14 cellular contexts compared by ENCODE assay signal in genomic region chr9:135701067-135701967, GRCh38. TPM values are rescaled to one million over a fixed set of nuclear protein-coding genes. Genes with fewer than 3 reads are reported as not detected.
A peak's percentile ranks its signal among the peaks of the same experiment; 100 is the strongest.
DNase-seq lines count a peak whose midpoint lies in the region; ATAC-seq, FAIRE-seq and TF ChIP-seq lines count a peak whose summit lies in the region.
"Had no signal": no experiment of that assay in that cellular context is flagged by ENCODE, and none has a peak within 500 bp of the region (broad histone marks: within the 10 kb centered on the region; RNA-seq: fewer than 3 reads in every experiment).

No MANE protein-coding gene starts in this region.

- H4K20me1 ChIP-seq in GM23248 (ENCODE audit: insufficient read depth), result no peaks in the 10 kb centered on the region

- DNase-seq in A549 (ENCODE audit: low read depth in 1 of 2, low spot score in 1 of 2), result no peak
- peak; percentile 26 for DNase-seq in GM23248
- DNase-seq in activated T-cell treated with anti-CD3 and anti-CD28 coated beads for 24 hours (ENCODE audit: low read depth), result peak; percentile 1
- peak; percentile 51 for DNase-seq in left kidney (ENCODE audit: low read depth, low spot score)
- no peak for DNase-seq in uterus
- no peak for DNase-seq in epidermal melanocyte (ENCODE audit: insufficient read length, low spot score)
- DNase-seq in Peyer's patch, result no peak
- DNase-seq in right lobe of liver, result no peak
- DNase-seq: NCI-H446 treated with DMSO at 0.1 percent for 48 hours had no signal

- H3K79me2 ChIP-seq in GM23248 (ENCODE audit: insufficient read depth), result no peaks in the 10 kb centered on the region

- POLR2A ChIA-PET in A549 (lab: Yijun Ruan, JAX), result no interaction called here

- intact Hi-C loops in uterus (cut with DNase I; ENCODE audit: low total_unique reads) (no loop called here), right lobe of liver (cut with DNase I) (no loop called here)

- H3K36me3 ChIP-seq in GM23248 (ENCODE audit: low read depth) (no peaks in the 10 kb centered on the region), uterus (no peaks in the 10 kb centered on the region), Peyer's patch (no peaks in the 10 kb centered on the region), right lobe of liver (no peaks in the 10 kb centered on the region)
- H3K36me3 ChIP-seq: right atrium auricular region had no signal

- in situ Hi-C loops in GM23248 (cut with MboI), result no loop called here

- H3K27ac ChIP-seq in A549 (peak overlapping the region in 1 of 2 experiments; percentile 75; a peak in 3 of 6 replicates), GM23248 (no peak overlapping the region), uterus (no peak overlapping the region), Peyer's patch (no peak overlapping the region), right lobe of liver (no peak overlapping the region)
- H3K27ac ChIP-seq: right atrium auricular region had no signal

- H3K27me3 ChIP-seq in GM23248 (replicated peaks; ENCODE audit: insufficient read depth) (peaks cover 12% of the 10 kb centered on the region; the same call in 1 of the 2 replicates), uterus (peaks cover 4 to 26% of the 10 kb centered on the region in 2 donors), Peyer's patch (peaks cover 0 to 7% of the 10 kb centered on the region in 2 donors), right lobe of liver (peaks cover 0 to 9% of the 10 kb centered on the region in 2 donors)
- H3K27me3 ChIP-seq: right atrium auricular region had no signal

- no peaks in the 10 kb centered on the region for H3K9me2 ChIP-seq in GM23248 (ENCODE audit: insufficient read depth)

- H3K4me1 ChIP-seq in A549 (peaks cover 9% of the 10 kb centered on the region; the same call in 2 of the 3 replicates), GM23248 (ENCODE audit: insufficient read depth) (no peaks in the 10 kb centered on the region), uterus (peaks cover 0 to 9% of the 10 kb centered on the region in 2 donors), Peyer's patch (peaks cover 0 to 13% (median 5%) of the 10 kb centered on the region in 4 donors), right lobe of liver (peaks cover 0 to 5% (median 0%) of the 10 kb centered on the region in 4 donors)

- FAIRE-seq in A549 (lab: Jason Lieb, UNC), result no peak
- FAIRE-seq: endometrium had no signal

- H3K4me2 ChIP-seq in A549 (peak overlapping the region; percentile 88), GM23248 (ENCODE audit: unreplicated experiment) (peak overlapping the region; percentile 49)

- no peak overlapping the region for H3K9ac ChIP-seq in GM23248

- H3K9me3 ChIP-seq in A549, result no peaks in the 10 kb centered on the region
- no peaks in the 10 kb centered on the region for H3K9me3 ChIP-seq in GM23248 (ENCODE audit: low read depth)
- H3K9me3 ChIP-seq in uterus, result no peaks in the 10 kb centered on the region
- no peaks in the 10 kb centered on the region for H3K9me3 ChIP-seq in Peyer's patch
- no peaks in the 10 kb centered on the region for H3K9me3 ChIP-seq in right lobe of liver
- H3K9me3 ChIP-seq: right atrium auricular region had no signal

- H3F3A ChIP-seq in GM23248 (ENCODE audit: insufficient read depth), result no peaks in the 10 kb centered on the region

- CTCF ChIA-PET in A549 (lab: Yijun Ruan, JAX), result interaction anchor here (0.5 to 1.9 kb wide), 8 partner anchors 12 to 456 kb away, joined by 3 to 5 read pairs (median 3); no protein-coding TSS in a partner anchor

- H2AFZ ChIP-seq in GM23248, result no peak overlapping the region

- peak; percentile 41 to 70; a peak in 5 of 6 replicates for ATAC-seq in A549
- no peak for ATAC-seq in right lobe of liver

- H3K4me3 ChIP-seq in A549, result peak overlapping the region; percentile 36
- no peak overlapping the region for H3K4me3 ChIP-seq in GM23248
- peak overlapping the region in 1 of 2 donors; percentile 17 for H3K4me3 ChIP-seq in uterus
- H3K4me3 ChIP-seq in Peyer's patch, result peak overlapping the region in 1 of 4 donors; percentile 22
- no peak overlapping the region for H3K4me3 ChIP-seq in right lobe of liver

- TF ChIP-seq CTCF in A549 (IDR thresholded peaks at IDR 0.05), result no peak
- no peak for TF ChIP-seq CTCF in uterus (IDR thresholded peaks at IDR 0.05)
- TF ChIP-seq CTCF in Peyer's patch (IDR thresholded peaks at IDR 0.05), result no peak
- TF ChIP-seq CTCF in right lobe of liver (IDR thresholded peaks at IDR 0.05), result no peak

- no peak for TF ChIP-seq RAD21 in A549 (conservative IDR thresholded peaks at IDR 0.05 in 1 of 2, IDR thresholded peaks at IDR 0.05 in 1 of 2)

- 44% methylated on average over 20 of the region's 40 CpGs for WGBS in A549 (ENCODE audit: missing lambda C conversion rate)
- 9 to 12% methylated on average over 20 to 26 of the region's 40 CpGs for WGBS in GM23248 (ENCODE audit: low coverage in 1 of 2, low lambda C conversion rate in 2 of 2, missing lambda C conversion rate in 2 of 2), 2 experiments
- 7% methylated on average over 17 of the region's 40 CpGs for WGBS in right lobe of liver (ENCODE audit: insufficient coverage, low coverage, low lambda C conversion rate, missing lambda C conversion rate)

- TF ChIP-seq EP300 in A549 (IDR thresholded peaks at IDR 0.05), result no peak

- TF ChIP-seq POLR2A in A549 (IDR thresholded peaks at IDR 0.05; ENCODE audit: low read length) (no peak), uterus (IDR thresholded peaks at IDR 0.05) (no peak), Peyer's patch (IDR thresholded peaks at IDR 0.05) (no peak), right lobe of liver (IDR thresholded peaks at IDR 0.05) (no peak)

TF ChIP-seq in A549, 52 proteins besides CTCF, POLR2A, EP300 and RAD21:
- no peak for TF ChIP-seq POLR2AphosphoS2 (conservative IDR thresholded peaks at IDR 0.05; ENCODE audit: low read length)
- no peak for TF ChIP-seq RARB (CRISPR knock-in tag; IDR thresholded peaks at IDR 0.05)
- no peak for TF ChIP-seq ZSCAN20 (CRISPR knock-in tag; IDR thresholded peaks at IDR 0.05)

RNA-seq across cellular contexts. Expression of gene KCNT1, which starts 0.7 kb away (rescaled TPM):
- not detected in 2 replicates for polyA plus RNA-seq in A549 (2011; rRNA removed)
- not detected in 2 replicates for polyA plus RNA-seq in A549 (2012; cell fraction: cytosol; rRNA removed)
- polyA plus RNA-seq in A549 (2012; cell fraction: nucleus; rRNA removed), result 0.06 TPM in 1 of 2 replicates, not detected in the other
- polyA plus RNA-seq in A549 (2017; fragmentation: RNase III; extraction: RNeasy Plus Mini Kit Qiagen cat#74134 plus additional on column Dnase treatment), result not detected in 3 replicates
- polyA minus RNA-seq in A549 (2011; rRNA and poly(A)+ RNA removed), result not detected in 2 replicates
- not detected in 2 replicates for total RNA-seq in GM23248 (2014; rRNA removed; shearing (Covaris generic))
- polyA plus RNA-seq in GM23248 (2016; fragmentation: Nextera tagmentation; extraction: Ambion mirVana), result not detected in 2 replicates
- under 1 TPM in 2 of 4 donors, not detected in 2; 0.28 to 0.52 TPM for total RNA-seq in uterus
- total RNA-seq in Peyer's patch, result under 1 TPM in 1 of 4 donors, not detected in 3; 0.27 TPM
- not detected for total RNA-seq in right lobe of liver
- total RNA-seq: HT1080 had no signal

RNA-seq across cellular contexts. Expression of gene SOHLH1, which starts 2.0 kb away (rescaled TPM):
- polyA plus RNA-seq in A549 (2011; rRNA removed) (not detected in 2 replicates), A549 (2017; fragmentation: RNase III; extraction: RNeasy Plus Mini Kit Qiagen cat#74134 plus additional on column Dnase treatment) (not detected in 3 replicates), GM23248 (2016; fragmentation: Nextera tagmentation; extraction: Ambion mirVana) (not detected in 2 replicates)
- polyA plus RNA-seq in A549 (2012; cell fraction: cytosol; rRNA removed), result not detected in 2 replicates
- polyA plus RNA-seq in A549 (2012; cell fraction: nucleus; rRNA removed), result not detected in 2 replicates
- polyA minus RNA-seq in A549 (2011; rRNA and poly(A)+ RNA removed), result not detected in 2 replicates
- total RNA-seq in GM23248 (2014; rRNA removed; shearing (Covaris generic)), result not detected in 2 replicates
- total RNA-seq in uterus (not detected), Peyer's patch (not detected), right lobe of liver (not detected)
- total RNA-seq: HT1080, left colon, right atrium auricular region, temporal lobe had no signal

RNA-seq across cellular contexts. Expression of gene LCN9, which starts 38.2 kb away (rescaled TPM):
- polyA plus RNA-seq in A549 (2011; rRNA removed) (not detected in 2 replicates), A549 (2017; fragmentation: RNase III; extraction: RNeasy Plus Mini Kit Qiagen cat#74134 plus additional on column Dnase treatment) (not detected in 3 replicates), GM23248 (2016; fragmentation: Nextera tagmentation; extraction: Ambion mirVana) (not detected in 2 replicates)
- polyA plus RNA-seq in A549 (2012; cell fraction: cytosol; rRNA removed), result not detected in 2 replicates
- not detected in 2 replicates for polyA plus RNA-seq in A549 (2012; cell fraction: nucleus; rRNA removed)
- not detected in 2 replicates for polyA minus RNA-seq in A549 (2011; rRNA and poly(A)+ RNA removed)
- total RNA-seq in GM23248 (2014; rRNA removed; shearing (Covaris generic)), result not detected in 2 replicates
- total RNA-seq in uterus (not detected), Peyer's patch (not detected), right lobe of liver (not detected)
- total RNA-seq: HT1080, left colon, right atrium auricular region, temporal lobe had no signal

Comparison
In these comparisons a context has a peak if more than half of its experiments do, and no peak if none do; other contexts are left out.
1. ATAC-seq: peak in A549 (2 of 2); none in right lobe of liver (0 of 4).
2. DNase-seq: peak in GM23248 (single experiment), activated T-cell treated with anti-CD3 and anti-CD28 coated beads for 24 hours (single experiment) and left kidney (single experiment); none in A549 (0 of 2), uterus (0 of 2), epidermal melanocyte (single experiment), Peyer's patch (0 of 3) and right lobe of liver (0 of 3).